In the genomic region with DNA sequence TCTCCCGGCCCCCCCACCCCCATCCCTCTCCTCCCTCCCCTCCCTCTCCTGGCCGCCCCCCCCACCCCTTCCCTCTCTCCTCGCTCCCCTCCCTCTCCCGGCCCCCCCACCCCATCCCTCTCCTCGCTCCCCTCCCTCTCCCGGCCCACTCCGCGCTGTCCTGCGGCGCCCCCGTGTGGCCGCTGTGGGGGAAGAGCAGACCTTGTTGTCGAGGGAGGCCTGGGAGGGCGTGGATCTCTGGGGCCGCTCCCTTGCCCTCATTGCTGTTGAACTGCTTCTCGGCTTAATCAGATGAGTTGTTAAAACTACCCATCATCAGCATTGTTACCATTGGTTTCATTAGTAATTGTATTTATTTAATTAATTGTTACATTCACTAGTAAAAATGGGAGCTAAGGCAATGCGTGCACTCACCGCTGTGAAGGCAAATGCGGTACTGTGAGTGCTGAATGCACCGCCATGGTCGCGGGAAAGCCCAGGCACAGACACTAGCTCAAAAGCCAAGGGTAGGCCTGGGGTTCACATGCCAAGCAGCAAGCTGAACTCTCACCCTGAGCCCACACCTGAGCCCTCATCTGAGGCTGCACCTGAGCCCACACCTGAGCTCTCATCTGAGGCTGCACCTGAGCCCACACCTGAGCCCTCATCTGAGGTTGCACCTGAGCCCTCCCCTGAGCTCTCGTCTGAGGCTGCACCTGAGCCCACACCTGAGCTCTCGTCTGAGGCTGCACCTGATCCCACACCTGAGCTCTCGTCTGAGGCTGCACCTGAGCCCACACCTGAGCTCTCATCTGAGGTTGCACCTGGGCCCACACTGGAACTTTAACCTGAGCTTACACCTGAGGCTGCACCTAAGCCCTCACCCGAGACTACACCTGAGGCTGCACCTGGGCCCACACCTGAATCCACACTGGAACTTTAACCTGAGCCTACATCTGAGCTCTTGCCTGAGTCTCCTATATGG, we compare ENCODE assay signal across 8 cellular contexts. TPM values are rescaled to one million over a fixed set of nuclear protein-coding genes. Genes with fewer than 3 reads are reported as not detected.
DNase-seq lines count a peak whose midpoint lies in the region; ATAC-seq and TF ChIP-seq lines count a peak whose summit lies in the region.

No MANE protein-coding gene starts in this region.

- TF ChIP-seq CTCF in foreskin fibroblast (IDR thresholded peaks at IDR 0.05; ENCODE audit: low read depth, low read length) (peak; percentile 62), ovary (IDR thresholded peaks at IDR 0.05) (peak; percentile 40 to 55 (median 55)), uterus (IDR thresholded peaks at IDR 0.05) (peak; percentile 72 to 79 (median 76))

- TF ChIP-seq EP300 in Ishikawa (IDR thresholded peaks at IDR 0.05; ENCODE audit: borderline replicate concordance) (no peak), ovary (IDR thresholded peaks at IDR 0.05) (no peak)

- peak; percentile 85 for TF ChIP-seq RAD21 in Ishikawa (IDR thresholded peaks at IDR 0.05; ENCODE audit: low read depth)

- no peaks in the 10 kb centered on the region for H3K9me3 ChIP-seq in ovary
- no peaks in the 10 kb centered on the region for H3K9me3 ChIP-seq in uterus

- DNase-seq in COLO668 (lab: John Stamatoyannopoulos, UW; ENCODE audit: unreplicated experiment), result peak; percentile 72
- DNase-seq in SHP77 (lab: John Stamatoyannopoulos, UW), result peak; percentile 59 to 64
- DNase-seq in activated T-helper 9 cell treated with anti-CD3 and anti-CD28 coated beads, Interleukin-2, amount 50 U/mL, for 16 hours (ENCODE audit: low read depth), result peak; percentile 77
- DNase-seq in foreskin fibroblast, result peak; percentile 59 to 88
- DNase-seq in ovary, result peak; percentile 72 to 85 (median 82)
- DNase-seq in uterus, result peak; percentile 73 to 77

- H3K36me3 ChIP-seq in ovary, result no peaks in the 10 kb centered on the region
- H3K36me3 ChIP-seq in uterus, result no peaks in the 10 kb centered on the region

- no peak overlapping the region for H3K27ac ChIP-seq in ovary
- no peak overlapping the region for H3K27ac ChIP-seq in uterus

- 22 to 28% (median 26%) methylated on average over 21 to 26 of the region's 26 CpGs for WGBS in ovary, 3 donors

- no peaks in the 10 kb centered on the region for H3K27me3 ChIP-seq in ovary
- H3K27me3 ChIP-seq in uterus, result no peaks in the 10 kb centered on the region

- H3K4me1 ChIP-seq in ovary (ENCODE audit: insufficient read depth), result peaks cover 7% of the 10 kb centered on the region
- H3K4me1 ChIP-seq in uterus, result peaks cover 7 to 18% of the 10 kb centered on the region in 2 donors

- intact Hi-C loops in ovary (cut with DNase I) (loop anchor here (5.0 to 10.0 kb wide), 3 partner anchors 123 to 143 kb away; a partner anchor contains a TSS), uterus (cut with DNase I; ENCODE audit: low total_unique reads) (no loop called here)

- no peak for ATAC-seq in GM21390 (IDR thresholded peaks at IDR 0.05; ENCODE audit: unreplicated experiment)

- TF ChIP-seq POLR2A in ovary (IDR thresholded peaks at IDR 0.05) (no peak), uterus (IDR thresholded peaks at IDR 0.05) (no peak)

- H3K4me3 ChIP-seq in foreskin fibroblast (ENCODE audit: low read depth in 1 of 2, low read length in 2 of 2) (no peak overlapping the region), ovary (no peak overlapping the region), uterus (no peak overlapping the region)

TF ChIP-seq in Ishikawa, 13 proteins besides CTCF, POLR2A, EP300 and RAD21:
- TF ChIP-seq CREB1 (IDR thresholded peaks at IDR 0.05; ENCODE audit: low read depth) (no peak), YY1 (IDR thresholded peaks at IDR 0.05; ENCODE audit: low read depth) (no peak), ZBTB7A (IDR thresholded peaks at IDR 0.05; ENCODE audit: low read depth) (no peak), FOXM1 (IDR thresholded peaks at IDR 0.05; ENCODE audit: borderline replicate concordance, low read depth) (no peak), TAF1 (IDR thresholded peaks at IDR 0.05; ENCODE audit: low read depth) (no peak), NFIC (IDR thresholded peaks at IDR 0.05) (no peak), TEAD4 (IDR thresholded peaks at IDR 0.05) (no peak), TCF12 (IDR thresholded peaks at IDR 0.05; ENCODE audit: low read depth) (no peak), CEBPB (IDR thresholded peaks at IDR 0.05) (no peak; the same call in 1 of the 2 replicates), EGR1 (IDR thresholded peaks at IDR 0.05) (no peak)
- TF ChIP-seq, protein P1, sequence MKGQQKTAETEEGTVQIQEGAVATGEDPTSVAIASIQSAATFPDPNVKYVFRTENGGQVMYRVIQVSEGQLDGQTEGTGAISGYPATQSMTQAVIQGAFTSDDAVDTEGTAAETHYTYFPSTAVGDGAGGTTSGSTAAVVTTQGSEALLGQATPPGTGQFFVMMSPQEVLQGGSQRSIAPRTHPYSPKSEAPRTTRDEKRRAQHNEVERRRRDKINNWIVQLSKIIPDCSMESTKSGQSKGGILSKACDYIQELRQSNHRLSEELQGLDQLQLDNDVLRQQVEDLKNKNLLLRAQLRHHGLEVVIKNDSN (IDR thresholded peaks at IDR 0.05), result no peak
- TF ChIP-seq, protein P2, sequence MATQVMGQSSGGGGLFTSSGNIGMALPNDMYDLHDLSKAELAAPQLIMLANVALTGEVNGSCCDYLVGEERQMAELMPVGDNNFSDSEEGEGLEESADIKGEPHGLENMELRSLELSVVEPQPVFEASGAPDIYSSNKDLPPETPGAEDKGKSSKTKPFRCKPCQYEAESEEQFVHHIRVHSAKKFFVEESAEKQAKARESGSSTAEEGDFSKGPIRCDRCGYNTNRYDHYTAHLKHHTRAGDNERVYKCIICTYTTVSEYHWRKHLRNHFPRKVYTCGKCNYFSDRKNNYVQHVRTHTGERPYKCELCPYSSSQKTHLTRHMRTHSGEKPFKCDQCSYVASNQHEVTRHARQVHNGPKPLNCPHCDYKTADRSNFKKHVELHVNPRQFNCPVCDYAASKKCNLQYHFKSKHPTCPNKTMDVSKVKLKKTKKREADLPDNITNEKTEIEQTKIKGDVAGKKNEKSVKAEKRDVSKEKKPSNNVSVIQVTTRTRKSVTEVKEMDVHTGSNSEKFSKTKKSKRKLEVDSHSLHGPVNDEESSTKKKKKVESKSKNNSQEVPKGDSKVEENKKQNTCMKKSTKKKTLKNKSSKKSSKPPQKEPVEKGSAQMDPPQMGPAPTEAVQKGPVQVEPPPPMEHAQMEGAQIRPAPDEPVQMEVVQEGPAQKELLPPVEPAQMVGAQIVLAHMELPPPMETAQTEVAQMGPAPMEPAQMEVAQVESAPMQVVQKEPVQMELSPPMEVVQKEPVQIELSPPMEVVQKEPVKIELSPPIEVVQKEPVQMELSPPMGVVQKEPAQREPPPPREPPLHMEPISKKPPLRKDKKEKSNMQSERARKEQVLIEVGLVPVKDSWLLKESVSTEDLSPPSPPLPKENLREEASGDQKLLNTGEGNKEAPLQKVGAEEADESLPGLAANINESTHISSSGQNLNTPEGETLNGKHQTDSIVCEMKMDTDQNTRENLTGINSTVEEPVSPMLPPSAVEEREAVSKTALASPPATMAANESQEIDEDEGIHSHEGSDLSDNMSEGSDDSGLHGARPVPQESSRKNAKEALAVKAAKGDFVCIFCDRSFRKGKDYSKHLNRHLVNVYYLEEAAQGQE (IDR thresholded peaks at IDR 0.05; ENCODE audit: low read depth), result no peak
- TF ChIP-seq, protein P3, sequence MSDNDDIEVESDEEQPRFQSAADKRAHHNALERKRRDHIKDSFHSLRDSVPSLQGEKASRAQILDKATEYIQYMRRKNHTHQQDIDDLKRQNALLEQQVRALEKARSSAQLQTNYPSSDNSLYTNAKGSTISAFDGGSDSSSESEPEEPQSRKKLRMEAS (IDR thresholded peaks at IDR 0.05), result no peak

RNA-seq across cellular contexts. Expression of a gene that starts 8.8 kb away (rescaled TPM):
- total RNA-seq in ovary (under 1 TPM in 1 of 7 donors, not detected in 6; 0.10 TPM), uterus (under 1 TPM in 1 of 4 donors, not detected in 3; 0.15 TPM)
- polyA plus RNA-seq in ovary, result not detected

RNA-seq across cellular contexts. Expression of a gene that starts 19.6 kb away (rescaled TPM):
- under 1 TPM in 6 of 7 donors, not detected in 1; 0.13 to 0.57 (median 0.29) TPM for total RNA-seq in ovary
- polyA plus RNA-seq in ovary, result under 1 TPM in 1 of 2 donors, not detected in 1; 0.17 TPM
- under 1 TPM in 1 of 4 donors, not detected in 3; 0.21 TPM for total RNA-seq in uterus
